Comparison of ENCODE assay signal across 5 cellular contexts in genomic region chr10:85720931-85721330, GRCh38.
"Had no signal": no experiment of that assay in that cellular context is flagged by ENCODE, and none has a peak within 500 bp of the region (broad histone marks: within the 10 kb centered on the region; RNA-seq: fewer than 3 reads in every experiment).

No MANE protein-coding gene starts in this region.

- H3K27ac Mint-ChIP-seq: GM23338, H9, IgD-negative memory B cell had no signal

- H3K4me2 ChIP-seq: GM23338 had no signal

- H3K36me3 Mint-ChIP-seq: IgD-negative memory B cell had no signal

- H3K4me1 Mint-ChIP-seq: GM23338, H9, IgD-negative memory B cell had no signal

- H2AFZ ChIP-seq: GM23338 had no signal

- ATAC-seq: GM23338, HepG2 had no signal

- H3K9me3 Mint-ChIP-seq: H9 had no signal

- H3K4me3 Mint-ChIP-seq: GM23338, H9, IgD-negative memory B cell had no signal

- DNase-seq: H9, HCEC 1CT had no signal

- H3K4me3 ChIP-seq: GM23338 had no signal
